17 cellular contexts compared by ENCODE assay signal in the genomic region with DNA sequence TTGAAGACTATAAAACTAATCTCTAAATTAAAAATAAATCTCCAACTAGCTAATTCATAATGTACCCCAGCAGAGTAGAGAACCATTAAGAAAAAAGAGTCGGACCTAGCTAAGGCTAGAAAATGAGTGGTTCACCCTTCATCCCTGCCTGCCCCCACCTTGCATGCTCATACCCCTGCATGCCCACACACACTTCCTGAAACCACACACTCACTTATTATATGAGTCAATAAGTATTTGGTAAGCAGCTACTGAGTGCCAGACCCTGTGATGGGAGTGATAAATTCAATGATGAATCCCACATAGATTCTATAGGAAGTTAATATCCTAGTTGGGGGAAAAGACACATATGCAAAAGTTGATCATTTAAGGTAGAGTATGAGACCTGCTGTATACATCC.
"Had no signal": no experiment of that assay in that cellular context is flagged by ENCODE, and none has a peak within 500 bp of the region (broad histone marks: within the 10 kb centered on the region; RNA-seq: fewer than 3 reads in every experiment).

No MANE protein-coding gene starts in this region.

- DNase-seq: activated CD4-positive, alpha-beta T cell treated with anti-CD3 and anti-CD28 coated beads for 1 hour; activated CD4-positive, alpha-beta T cell treated with anti-CD3 and anti-CD28 coated beads, Interleukin-2, amount 50 U/mL, for 48 hours; activated CD8-positive, alpha-beta memory T cell treated with anti-CD3 and anti-CD28 coated beads, Interleukin-2, amount 10 ng/mL, durations not matched to agents 7 days and 5 days; activated gamma-delta T cell; activated naive CD8-positive, alpha-beta T cell treated with anti-CD3 and anti-CD28 coated beads for 36 hours; activated T-cell treated with anti-CD3 and anti-CD28 coated beads, Interleukin-2, amount 50 U/mL, for 24 hours; aorta; hippocampal formation; ovary; sigmoid colon; stimulated activated CD4-positive, alpha-beta T cell treated with anti-CD3 and anti-CD28 coated beads, Interleukin-12 subunit alpha, Interleukin-12 subunit beta, amount 100 ng/mL, for 4 hours; stimulated activated naive CD8-positive, alpha-beta T cell treated with anti-CD3 and anti-CD28 coated beads, Interleukin-15, Interleukin-2, amounts not matched to agents 100 U/mL and 50 U/mL, for 24 hours; T-helper 9 cell; testis had no signal

- H3K9me3 ChIP-seq: ovary, sigmoid colon, testis had no signal

- H3K36me3 Mint-ChIP-seq: activated CD8-positive, alpha-beta memory T cell treated with anti-CD3 and anti-CD28 coated beads, Interleukin-2, amount 10 ng/mL, durations not matched to agents 7 days and 5 days; activated naive CD8-positive, alpha-beta T cell treated with anti-CD3 and anti-CD28 coated beads for 36 hours; mesothelial cell of epicardium had no signal

- H3K27me3 ChIP-seq: cardiac muscle cell, ovary, sigmoid colon, testis had no signal

- H3K4me3 Mint-ChIP-seq: activated CD8-positive, alpha-beta memory T cell treated with anti-CD3 and anti-CD28 coated beads, Interleukin-2, amount 10 ng/mL, durations not matched to agents 7 days and 5 days; activated naive CD8-positive, alpha-beta T cell treated with anti-CD3 and anti-CD28 coated beads for 36 hours; activated T-cell treated with anti-CD3 and anti-CD28 coated beads, Interleukin-2, amount 50 U/mL, for 24 hours; mesothelial cell of epicardium; neural crest cell had no signal

- H3K4me3 ChIP-seq: cardiac muscle cell, ovary, sigmoid colon, testis had no signal

- ATAC-seq: activated CD8-positive, alpha-beta memory T cell treated with anti-CD3 and anti-CD28 coated beads, Interleukin-2, amount 10 ng/mL, durations not matched to agents 7 days and 5 days; stimulated activated naive CD8-positive, alpha-beta T cell treated with anti-CD3 and anti-CD28 coated beads, Interleukin-15, Interleukin-2, amounts not matched to agents 100 U/mL and 50 U/mL, for 24 hours had no signal

- H3K9me3 Mint-ChIP-seq: neural crest cell had no signal

- H3K4me1 Mint-ChIP-seq: neural crest cell had no signal

- H3K4me1 ChIP-seq: sigmoid colon, testis had no signal

- H3K36me3 ChIP-seq: cardiac muscle cell, ovary, sigmoid colon had no signal

- H3K27ac Mint-ChIP-seq: activated CD8-positive, alpha-beta memory T cell treated with anti-CD3 and anti-CD28 coated beads, Interleukin-2, amount 10 ng/mL, durations not matched to agents 7 days and 5 days; activated naive CD8-positive, alpha-beta T cell treated with anti-CD3 and anti-CD28 coated beads for 36 hours; activated T-cell treated with anti-CD3 and anti-CD28 coated beads, Interleukin-2, amount 50 U/mL, for 24 hours; mesothelial cell of epicardium had no signal
